ENCODE assay signal across 24 cellular contexts in the genomic region with DNA sequence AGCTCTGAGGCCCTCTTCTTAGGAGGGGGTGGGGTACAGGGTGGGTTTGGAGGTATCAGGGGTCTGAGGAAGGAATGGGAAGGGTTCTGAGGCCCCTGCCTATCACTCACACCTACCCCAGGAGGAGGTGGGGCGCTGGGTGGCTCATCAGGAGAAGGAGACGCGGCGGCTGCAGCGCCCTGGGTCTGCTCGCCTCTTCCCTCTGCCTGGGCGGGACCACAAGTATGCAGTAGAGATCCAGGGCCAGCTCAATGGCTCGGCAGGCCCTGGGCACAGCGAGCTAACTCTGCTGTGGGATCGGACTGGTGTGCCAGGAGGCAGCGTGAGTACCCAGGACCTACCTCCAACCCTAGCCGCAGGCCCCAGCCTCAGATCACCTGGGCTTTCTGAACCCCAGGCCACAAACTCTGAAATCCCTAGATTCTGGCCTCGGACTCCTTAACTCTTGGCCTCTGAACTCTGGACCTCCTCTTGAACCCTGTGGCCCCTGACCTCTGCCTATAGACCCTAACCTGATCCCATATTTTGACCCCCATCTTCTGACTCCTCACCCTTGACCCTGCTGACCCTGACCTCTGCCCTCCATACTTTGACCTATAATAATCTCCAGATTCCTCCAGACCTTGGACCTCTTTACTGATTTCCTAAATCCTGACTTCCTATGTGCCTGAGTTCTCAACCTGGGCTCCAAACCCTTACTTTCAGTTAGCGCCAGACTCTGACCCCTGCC. TPM values are rescaled to one million over a fixed set of nuclear protein-coding genes. Genes with fewer than 3 reads are reported as not detected.
DNase-seq lines count a peak whose midpoint lies in the region; ATAC-seq, FAIRE-seq and TF ChIP-seq lines count a peak whose summit lies in the region.
"Had no signal": no experiment of that assay in that cellular context is flagged by ENCODE, and none has a peak within 500 bp of the region (broad histone marks: within the 10 kb centered on the region; RNA-seq: fewer than 3 reads in every experiment).

No MANE protein-coding gene starts in this region.

- H3K4me2 ChIP-seq in GM12878 (ENCODE audit: control insufficient read depth, insufficient read depth), result no peak overlapping the region
- no peak overlapping the region for H3K4me2 ChIP-seq in neuronal stem cell (ENCODE audit: insufficient read depth, low read length, poor library complexity, severe bottlenecking)

- BruUV-seq in GM12878 (replicated peaks; lab: Mats Ljungman, UMichigan), result no TSS peak

- H3K4ac ChIP-seq in neuronal stem cell (ENCODE audit: low read length), result no peak overlapping the region

- no peak overlapping the region for H2BK12ac ChIP-seq in neuronal stem cell (ENCODE audit: low read length)

- no peak for TF ChIP-seq POLR2A in GM12878 (IDR thresholded peaks at IDR 0.05; ENCODE audit: low read depth, low read length)

- SMC1A ChIA-PET in GM12878 (lab: Charles Lee; ENCODE audit: uncharacterized antibody, unreplicated experiment), result no interaction called here

- H4K91ac ChIP-seq in neuronal stem cell (ENCODE audit: low read depth, low read length, poor library complexity), result no peak overlapping the region

- H2AFZ ChIP-seq in GM12878 (ENCODE audit: control insufficient read depth, low read depth, low read length) (no peak overlapping the region), neuronal stem cell (ENCODE audit: low read length) (no peak overlapping the region)

- H3K9me3 ChIP-seq in GM12878 (replicated peaks; ENCODE audit: control insufficient read depth, insufficient read depth, low read length) (no peaks in the 10 kb centered on the region), neuronal stem cell (replicated peaks in 1 of 2; ENCODE audit: control insufficient read depth in 2 of 2, insufficient read depth in 1 of 2, low read depth in 1 of 2, low read length in 2 of 2) (no peaks in the 10 kb centered on the region)
- H3K9me3 ChIP-seq: SJSA1 had no signal

- H4K20me1 ChIP-seq in GM12878 (ENCODE audit: control insufficient read depth, insufficient read depth), result no peaks in the 10 kb centered on the region

- no peak overlapping the region for H2BK5ac ChIP-seq in neuronal stem cell (ENCODE audit: low read length)

- no peak for ATAC-seq in GM12878
- ATAC-seq in HG03460 (IDR thresholded peaks at IDR 0.05; ENCODE audit: unreplicated experiment), result no peak
- no peak for ATAC-seq in GM21367 (IDR thresholded peaks at IDR 0.05; ENCODE audit: unreplicated experiment)

- FAIRE-seq in GM12878 (lab: Jason Lieb, UNC), result no peak
- FAIRE-seq: RCC 7860 had no signal

- peaks cover 3% of the 10 kb centered on the region for H3K79me1 ChIP-seq in neuronal stem cell (ENCODE audit: low read depth, low read length)

- no peak for TF ChIP-seq CTCF in GM12878 (IDR thresholded peaks at IDR 0.05 in 2 of 3, conservative IDR thresholded peaks at IDR 0.05 in 1 of 3; ENCODE audit: control insufficient read depth in 2 of 3, extremely low read depth in 1 of 3, insufficient read depth in 1 of 3, low read depth in 3 of 3, low read length in 3 of 3)

- intact Hi-C loops in GM12878 (cut with micrococcal nuclease; ENCODE audit: unreplicated experiment), result no loop called here

- H4K8ac ChIP-seq in neuronal stem cell (ENCODE audit: low read depth, low read length), result no peak overlapping the region

- H3K14ac ChIP-seq in neuronal stem cell (ENCODE audit: low read length), result no peak overlapping the region

- H3K27me3 ChIP-seq in GM12878 (replicated peaks in 1 of 2; ENCODE audit: control insufficient read depth in 2 of 2, insufficient read depth in 2 of 2, low read length in 1 of 2) (no peaks in the 10 kb centered on the region), neuronal stem cell (ENCODE audit: control insufficient read depth in 3 of 3, insufficient read depth in 3 of 3, low read depth in 1 of 3, low read length in 3 of 3) (no peaks in the 10 kb centered on the region)
- H3K27me3 ChIP-seq: SJSA1 had no signal

- TF ChIP-seq EP300 in GM12878 (IDR thresholded peaks at IDR 0.05; ENCODE audit: borderline replicate concordance in 1 of 2, control insufficient read depth in 1 of 2, low read depth in 2 of 2, low read length in 2 of 2), result no peak

- CTCF ChIA-PET in GM12878 (lab: Yijun Ruan, JAX), result no interaction called here

- TF ChIP-seq RAD21 in GM12878 (IDR thresholded peaks at IDR 0.05; ENCODE audit: insufficient read depth, low read depth, low read length), result no peak

- H3K18ac ChIP-seq in neuronal stem cell (ENCODE audit: low read length), result peak overlapping the region; percentile 57

- no peak overlapping the region for H2AK5ac ChIP-seq in neuronal stem cell (ENCODE audit: low read depth, low read length)

- 77% methylated on average over 14 of the region's 14 CpGs for WGBS in GM12878 (ENCODE audit: insufficient coverage, insufficient replicate concordance, low lambda C conversion rate, missing lambda C conversion rate)
- no CpG with 5 or more reads among the region's 14 CpGs for WGBS in neuronal stem cell (ENCODE audit: extremely low coverage in 2 of 2, insufficient read length in 2 of 2, insufficient replicate concordance in 1 of 2), 2 donors

- H3K4me1 ChIP-seq in GM12878 (ENCODE audit: control insufficient read depth, insufficient read depth, low read length), result no peaks in the 10 kb centered on the region
- H3K4me1 ChIP-seq in neuronal stem cell (ENCODE audit: control insufficient read depth in 2 of 2, insufficient read depth in 1 of 2, low read depth in 1 of 2, low read length in 2 of 2), result peaks cover 6 to 22% of the 10 kb centered on the region in 2 donors
- H3K4me1 ChIP-seq: SJSA1 had no signal

- H3K4me3 ChIP-seq in GM12878, result no peak overlapping the region
- no peak overlapping the region for H3K4me3 ChIP-seq in neuronal stem cell (ENCODE audit: low read length in 2 of 2)
- H3K4me3 ChIP-seq: SJSA1 had no signal

- in situ Hi-C loops in GM12878 (cut with MboI), result no loop called here

- H3K9ac ChIP-seq in GM12878 (ENCODE audit: control insufficient read depth, insufficient read depth, low read length) (no peak overlapping the region), neuronal stem cell (ENCODE audit: low read depth, low read length, poor library complexity) (no peak overlapping the region)

- H3K36me3 ChIP-seq in GM12878 (ENCODE audit: control insufficient read depth in 2 of 2, insufficient read depth in 2 of 2, low read length in 1 of 2), result no peaks in the 10 kb centered on the region
- H3K36me3 ChIP-seq in neuronal stem cell (replicated peaks in 1 of 2; ENCODE audit: control insufficient read depth in 2 of 2, insufficient read depth in 2 of 2, low read length in 2 of 2), result peaks cover 13 to 49% of the 10 kb centered on the region in 2 donors

- RAD21 ChIA-PET in GM12878 (lab: Charles Lee; ENCODE audit: unreplicated experiment), result interaction anchor here (0.6 kb wide), 1 partner anchor 82 kb away, joined by 3 read pairs; no protein-coding TSS in a partner anchor

- H3K79me2 ChIP-seq in GM12878 (ENCODE audit: control insufficient read depth, insufficient read depth, low read length), result no peaks in the 10 kb centered on the region

- no peak overlapping the region for H3K23ac ChIP-seq in neuronal stem cell (ENCODE audit: low read depth, low read length, poor library complexity)

- H2BK15ac ChIP-seq in neuronal stem cell (ENCODE audit: low read length), result no peak overlapping the region

- peak; percentile 20 for DNase-seq in NCI-H2227 treated with DMSO at 0.1 percent for 48 hours (lab: John Stamatoyannopoulos, UW)
- DNase-seq in NCI-H2227 (lab: John Stamatoyannopoulos, UW; ENCODE audit: unreplicated experiment), result no peak
- DNase-seq in GM12878 (ENCODE audit: low read depth, low spot score), result no peak
- no peak for DNase-seq in neuronal stem cell (ENCODE audit: low spot score)
- DNase-seq: 8988T, AML-193, C1 segment of cervical spinal cord, DMS53, GDM1, GOT3, KBM-7, MM.1S, NCI-H1092 treated with DMSO at 0.1 percent for 48 hours, NCI-H1436 treated with DMSO at 0.1 percent for 48 hours, NCI-H2029, NCI-H2171, NCI-H446, NCI-H526, OCI-M1 had no signal

- no peak overlapping the region for H2BK120ac ChIP-seq in neuronal stem cell (ENCODE audit: low read depth, low read length)

- H3K27ac ChIP-seq in GM12878 (ENCODE audit: control insufficient read depth, insufficient read depth) (no peak overlapping the region), neuronal stem cell (replicated peaks; ENCODE audit: low read length) (no peak overlapping the region)
- H3K27ac ChIP-seq: SJSA1 had no signal

- POLR2A ChIA-PET in GM12878 (lab: Charles Lee), result no interaction called here

RNA-seq across cellular contexts. Expression of gene MEGF8, which starts 24.1 kb away (rescaled TPM):
- 13.9 and 21.2 TPM in 2 replicates for total RNA-seq in GM12878 (2013; cell fraction: nucleolus; rRNA removed)
- total RNA-seq in GM12878 (2014; rRNA removed) (3.3 and 4.5 TPM in 2 replicates), GM12878 (2014; rRNA removed; fragmentation: Illumina TruSeq; extraction: Trizol) (2.2 and 2.8 TPM in 2 replicates), GM12878 (2021) (12.0 and 12.8 TPM in 2 replicates)
- polyA plus RNA-seq in GM12878 (2011; ENCODE audit: low read depth), result 2.9 TPM
- polyA plus RNA-seq in GM12878 (2011; rRNA removed) (1.5 and 2.0 TPM in 2 replicates), GM12878 (2014; fragmentation: Illumina TruSeq; extraction: Trizol) (3.3 and 4.3 TPM in 2 replicates), GM12878 (2014; fragmentation: Nextera tagmentation; extraction: Ambion mirVana) (under 1 TPM; 0.43 to 0.75 TPM), GM12878 (2014; rRNA removed) (6.9 and 9.0 TPM in 2 replicates), GM12878 (2016; fragmentation: Nextera tagmentation; extraction: Ambion mirVana) (1 to 10 TPM; 2.3 to 2.6 TPM)
- 2.9 and 3.8 TPM in 2 replicates for polyA plus RNA-seq in GM12878 (2011; cell fraction: cytosol; rRNA removed)
- polyA plus RNA-seq in GM12878 (2011; cell fraction: nucleus; rRNA removed), result 11.7 and 15.6 TPM in 2 replicates
- 5.6 and 6.5 TPM in 2 replicates for polyA plus RNA-seq in GM12878 (2012)
- 2.5 and 6.0 TPM in 2 replicates for polyA minus RNA-seq in GM12878 (2011; rRNA and poly(A)+ RNA removed)
- polyA minus RNA-seq in GM12878 (2011; cell fraction: cytosol; rRNA and poly(A)+ RNA removed), result 4.7 and 6.0 TPM in 2 replicates
- polyA minus RNA-seq in GM12878 (2011; cell fraction: nucleus; rRNA and poly(A)+ RNA removed), result 7.4 and 10.6 TPM in 2 replicates
- 11.4 TPM for polyA plus RNA-seq in neuronal stem cell (2013, experiment 1 of 2)
- polyA plus RNA-seq in neuronal stem cell (2013, experiment 2 of 2), result 12.1 TPM

RNA-seq across cellular contexts. Expression of gene TMEM145, which starts 36.4 kb away (rescaled TPM):
- 0.84 and 0.93 TPM in 2 replicates for total RNA-seq in GM12878 (2013; cell fraction: nucleolus; rRNA removed)
- total RNA-seq in GM12878 (2014; rRNA removed) (0.11 TPM in 1 of 2 replicates, not detected in the other), GM12878 (2014; rRNA removed; fragmentation: Illumina TruSeq; extraction: Trizol) (0.04 and 0.09 TPM in 2 replicates), GM12878 (2021) (0.48 and 0.97 TPM in 2 replicates)
- 0.55 TPM for polyA plus RNA-seq in GM12878 (2011; ENCODE audit: low read depth)
- polyA plus RNA-seq in GM12878 (2011; rRNA removed) (0.09 and 0.45 TPM in 2 replicates), GM12878 (2014; fragmentation: Illumina TruSeq; extraction: Trizol) (0.09 and 0.14 TPM in 2 replicates), GM12878 (2014; fragmentation: Nextera tagmentation; extraction: Ambion mirVana) (not detected), GM12878 (2014; rRNA removed) (0.20 and 1.0 TPM in 2 replicates), GM12878 (2016; fragmentation: Nextera tagmentation; extraction: Ambion mirVana) (not detected)
- polyA plus RNA-seq in GM12878 (2011; cell fraction: cytosol; rRNA removed), result 0.21 and 0.53 TPM in 2 replicates
- polyA plus RNA-seq in GM12878 (2011; cell fraction: nucleus; rRNA removed), result 3.6 and 4.1 TPM in 2 replicates
- polyA plus RNA-seq in GM12878 (2012), result 1.2 and 2.1 TPM in 2 replicates
- 0.26 and 3.4 TPM in 2 replicates for polyA minus RNA-seq in GM12878 (2011; rRNA and poly(A)+ RNA removed)
- not detected in 2 replicates for polyA minus RNA-seq in GM12878 (2011; cell fraction: cytosol; rRNA and poly(A)+ RNA removed)
- polyA minus RNA-seq in GM12878 (2011; cell fraction: nucleus; rRNA and poly(A)+ RNA removed), result 1.9 and 2.6 TPM in 2 replicates
- 0.61 TPM for polyA plus RNA-seq in neuronal stem cell (2013, experiment 1 of 2)
- 0.79 TPM for polyA plus RNA-seq in neuronal stem cell (2013, experiment 2 of 2)
- total RNA-seq: SJSA1 had no signal
- polyA plus RNA-seq: AG04450 had no signal

RNA-seq across cellular contexts. Expression of gene CNFN, which starts 40.6 kb away (rescaled TPM):
- not detected in 2 replicates for total RNA-seq in GM12878 (2013; cell fraction: nucleolus; rRNA removed)
- total RNA-seq in GM12878 (2014; rRNA removed), result not detected in 2 replicates
- total RNA-seq in GM12878 (2014; rRNA removed; fragmentation: Illumina TruSeq; extraction: Trizol), result not detected in 2 replicates
- total RNA-seq in GM12878 (2021), result not detected in 2 replicates
- polyA plus RNA-seq in GM12878 (2011; ENCODE audit: low read depth), result not detected
- polyA plus RNA-seq in GM12878 (2011; rRNA removed), result not detected in 2 replicates
- 0.60 and 0.78 TPM in 2 replicates for polyA plus RNA-seq in GM12878 (2011; cell fraction: cytosol; rRNA removed)
- 0.38 TPM in 1 of 2 replicates, not detected in the other for polyA plus RNA-seq in GM12878 (2011; cell fraction: nucleus; rRNA removed)
- polyA plus RNA-seq in GM12878 (2012), result 0.38 and 0.51 TPM in 2 replicates
- not detected in 2 replicates for polyA plus RNA-seq in GM12878 (2014; fragmentation: Illumina TruSeq; extraction: Trizol)
- not detected for polyA plus RNA-seq in GM12878 (2014; fragmentation: Nextera tagmentation; extraction: Ambion mirVana)
- not detected in 2 replicates for polyA plus RNA-seq in GM12878 (2014; rRNA removed)
- under 1 TPM in 1 of 2 experiments, not detected in 1; 0.60 TPM for polyA plus RNA-seq in GM12878 (2016; fragmentation: Nextera tagmentation; extraction: Ambion mirVana)
- polyA minus RNA-seq in GM12878 (2011; rRNA and poly(A)+ RNA removed), result not detected in 2 replicates
- not detected in 2 replicates for polyA minus RNA-seq in GM12878 (2011; cell fraction: cytosol; rRNA and poly(A)+ RNA removed)
- not detected in 2 replicates for polyA minus RNA-seq in GM12878 (2011; cell fraction: nucleus; rRNA and poly(A)+ RNA removed)
- polyA plus RNA-seq in neuronal stem cell (2013, experiment 1 of 2), result 41.6 TPM
- 43.2 TPM for polyA plus RNA-seq in neuronal stem cell (2013, experiment 2 of 2)
- total RNA-seq: SJSA1 had no signal

RNA-seq across cellular contexts. Expression of gene PAFAH1B3, which starts 47.1 kb away (rescaled TPM):
- total RNA-seq in GM12878 (2013; cell fraction: nucleolus; rRNA removed), result 5.1 and 6.4 TPM in 2 replicates
- total RNA-seq in GM12878 (2014; rRNA removed) (57.7 and 78.6 TPM in 2 replicates), GM12878 (2014; rRNA removed; fragmentation: Illumina TruSeq; extraction: Trizol) (32.0 and 41.3 TPM in 2 replicates), GM12878 (2021) (68.8 and 72.9 TPM in 2 replicates)
- polyA plus RNA-seq in GM12878 (2011; ENCODE audit: low read depth), result 20.5 TPM
- polyA plus RNA-seq in GM12878 (2011; rRNA removed) (8.8 and 30.5 TPM in 2 replicates), GM12878 (2014; fragmentation: Illumina TruSeq; extraction: Trizol) (15.2 and 46.6 TPM in 2 replicates), GM12878 (2014; fragmentation: Nextera tagmentation; extraction: Ambion mirVana) (10 to 100 TPM in 1 of 2 experiments, 1 to 10 TPM in 1; 6.2 to 23.1 TPM), GM12878 (2014; rRNA removed) (56.1 and 66.2 TPM in 2 replicates), GM12878 (2016; fragmentation: Nextera tagmentation; extraction: Ambion mirVana) (10 to 100 TPM; 77.7 to 79.6 TPM)
- polyA plus RNA-seq in GM12878 (2011; cell fraction: cytosol; rRNA removed), result 57.1 and 73.1 TPM in 2 replicates
- 43.1 and 44.9 TPM in 2 replicates for polyA plus RNA-seq in GM12878 (2011; cell fraction: nucleus; rRNA removed)
- polyA plus RNA-seq in GM12878 (2012), result 29.8 and 33.2 TPM in 2 replicates
- polyA minus RNA-seq in GM12878 (2011; rRNA and poly(A)+ RNA removed), result 18.4 and 30.6 TPM in 2 replicates
- 14.2 and 19.0 TPM in 2 replicates for polyA minus RNA-seq in GM12878 (2011; cell fraction: cytosol; rRNA and poly(A)+ RNA removed)
- polyA minus RNA-seq in GM12878 (2011; cell fraction: nucleus; rRNA and poly(A)+ RNA removed), result 8.0 and 13.3 TPM in 2 replicates
- polyA plus RNA-seq in neuronal stem cell (2013, experiment 1 of 2), result 134 TPM
- 128 TPM for polyA plus RNA-seq in neuronal stem cell (2013, experiment 2 of 2)

RNA-seq across cellular contexts. Expression of gene PRR19, which starts 47.6 kb away (rescaled TPM):
- 0.19 TPM in 1 of 2 replicates, not detected in the other for total RNA-seq in GM12878 (2013; cell fraction: nucleolus; rRNA removed)
- total RNA-seq in GM12878 (2014; rRNA removed) (0.73 and 0.82 TPM in 2 replicates), GM12878 (2014; rRNA removed; fragmentation: Illumina TruSeq; extraction: Trizol) (0.18 and 0.31 TPM in 2 replicates), GM12878 (2021) (0.80 and 1.4 TPM in 2 replicates)
- polyA plus RNA-seq in GM12878 (2011; ENCODE audit: low read depth), result 0.29 TPM
- polyA plus RNA-seq in GM12878 (2011; rRNA removed) (0.15 TPM in 1 of 2 replicates, not detected in the other), GM12878 (2014; fragmentation: Illumina TruSeq; extraction: Trizol) (0.11 and 0.43 TPM in 2 replicates), GM12878 (2014; fragmentation: Nextera tagmentation; extraction: Ambion mirVana) (under 1 TPM in 1 of 2 experiments, not detected in 1; 0.09 TPM), GM12878 (2014; rRNA removed) (0.81 and 1.7 TPM in 2 replicates), GM12878 (2016; fragmentation: Nextera tagmentation; extraction: Ambion mirVana) (1 to 10 TPM; 1.1 to 1.7 TPM)
- 0.50 and 0.55 TPM in 2 replicates for polyA plus RNA-seq in GM12878 (2011; cell fraction: cytosol; rRNA removed)
- polyA plus RNA-seq in GM12878 (2011; cell fraction: nucleus; rRNA removed), result 0.38 and 0.43 TPM in 2 replicates
- polyA plus RNA-seq in GM12878 (2012), result 0.38 and 0.49 TPM in 2 replicates
- 0.21 and 0.37 TPM in 2 replicates for polyA minus RNA-seq in GM12878 (2011; rRNA and poly(A)+ RNA removed)
- polyA minus RNA-seq in GM12878 (2011; cell fraction: cytosol; rRNA and poly(A)+ RNA removed), result not detected in 2 replicates
- polyA minus RNA-seq in GM12878 (2011; cell fraction: nucleus; rRNA and poly(A)+ RNA removed), result not detected in 2 replicates
- polyA plus RNA-seq in neuronal stem cell (2013, experiment 1 of 2), result 2.2 TPM
- 2.0 TPM for polyA plus RNA-seq in neuronal stem cell (2013, experiment 2 of 2)
